Comparison of ENCODE assay signal across 9 cellular contexts in the genomic region with DNA sequence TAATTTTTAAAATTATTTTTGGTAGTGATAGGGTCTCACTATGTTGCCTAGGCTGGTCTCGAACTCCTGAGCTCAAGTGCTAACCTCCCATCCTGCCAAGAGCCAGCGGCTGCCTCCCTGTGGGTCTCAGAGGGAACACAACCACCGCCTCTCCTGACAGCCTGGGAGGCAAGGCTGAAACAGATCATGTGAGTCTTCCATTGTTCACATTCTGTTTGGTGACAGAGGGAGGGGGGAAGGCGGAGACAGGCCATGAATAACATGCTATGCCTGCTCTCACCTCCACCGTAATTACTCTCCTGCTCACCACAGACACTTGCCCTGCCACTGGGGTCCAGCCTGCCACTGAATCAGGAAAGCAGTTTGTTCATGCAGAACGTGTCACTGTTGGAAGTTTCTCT.
A peak's percentile ranks its signal among the peaks of the same experiment; 100 is the strongest.
DNase-seq lines count a peak whose midpoint lies in the region; ATAC-seq and TF ChIP-seq lines count a peak whose summit lies in the region.
"Had no signal": no experiment of that assay in that cellular context is flagged by ENCODE, and none has a peak within 500 bp of the region (broad histone marks: within the 10 kb centered on the region; RNA-seq: fewer than 3 reads in every experiment).

No MANE protein-coding gene starts in this region.

- H3K4me1 Mint-ChIP-seq in stimulated activated memory B cell treated with anti-CD40 and anti-IgM and Interleukin-4, amounts not matched to agents 10 μg/mL and 1 μg/mL and 100 μg/mL, for 72 hours, result peaks cover 9% of the 10 kb centered on the region

- H3K4me3 ChIP-seq in BLaER1 treated with 17β-estradiol and CSF1 and Interleukin-3, amounts not matched to agents 10 nM and 100 nM, result no peak overlapping the region

- H3K36me3 Mint-ChIP-seq in stimulated activated memory B cell treated with anti-CD40 and anti-IgM and Interleukin-4, amounts not matched to agents 10 μg/mL and 1 μg/mL and 100 μg/mL, for 72 hours, result no peaks in the 10 kb centered on the region

- ATAC-seq in GM21447 (IDR thresholded peaks at IDR 0.05; ENCODE audit: unreplicated experiment) (no peak), GM18505 (IDR thresholded peaks at IDR 0.05; ENCODE audit: unreplicated experiment) (no peak)
- no peak for ATAC-seq in stimulated activated memory B cell treated with anti-CD40 and anti-IgM and Interleukin-4, amounts not matched to agents 10 μg/mL and 1 μg/mL and 100 μg/mL, for 72 hours
- ATAC-seq: T-helper 17 cell had no signal

- no peak overlapping the region for H3K4me3 Mint-ChIP-seq in stimulated activated memory B cell treated with anti-CD40 and anti-IgM and Interleukin-4, amounts not matched to agents 10 μg/mL and 1 μg/mL and 100 μg/mL, for 72 hours
- H3K4me3 Mint-ChIP-seq: T-helper 17 cell had no signal

- DNase-seq in NCI-H1436 treated with DMSO at 0.1 percent for 48 hours (lab: John Stamatoyannopoulos, UW), result peak; percentile 63
- DNase-seq in caudate nucleus (lab: John Stamatoyannopoulos, UW), result peak in 39 of 61 donors; percentile 3 to 74 (median 28)
- peak; percentile 93 for DNase-seq in kidney tubule cell (ENCODE audit: low spot score)
- DNase-seq in ureter (ENCODE audit: low spot score), result no peak
- DNase-seq: T-helper 17 cell had no signal

- peak overlapping the region in 6 of 11 experiments; percentile 26 to 46 (median 36); a peak in 12 of 22 replicates for H3K4me2 ChIP-seq in BLaER1 treated with 17β-estradiol and CSF1 and Interleukin-3, amounts not matched to agents 10 nM and 100 nM

- peaks cover 12% of the 10 kb centered on the region for H3K9me3 Mint-ChIP-seq in stimulated activated memory B cell treated with anti-CD40 and anti-IgM and Interleukin-4, amounts not matched to agents 10 μg/mL and 1 μg/mL and 100 μg/mL, for 72 hours

- no peak overlapping the region for H3K27ac Mint-ChIP-seq in stimulated activated memory B cell treated with anti-CD40 and anti-IgM and Interleukin-4, amounts not matched to agents 10 μg/mL and 1 μg/mL and 100 μg/mL, for 72 hours
- H3K27ac Mint-ChIP-seq: T-helper 17 cell had no signal

- peaks cover 34% of the 10 kb centered on the region for H3K27me3 Mint-ChIP-seq in stimulated activated memory B cell treated with anti-CD40 and anti-IgM and Interleukin-4, amounts not matched to agents 10 μg/mL and 1 μg/mL and 100 μg/mL, for 72 hours

- peaks cover 13 to 58% (median 51%) of the 10 kb centered on the region in 10 experiments; a peak in 19 of 20 replicates for H3K4me1 ChIP-seq in BLaER1 treated with 17β-estradiol and CSF1 and Interleukin-3, amounts not matched to agents 10 nM and 100 nM

- H3K9ac ChIP-seq in BLaER1 treated with 17β-estradiol and CSF1 and Interleukin-3, amounts not matched to agents 10 nM and 100 nM, result no peak overlapping the region

- no peak for TF ChIP-seq POLR2A in GM18505 (IDR thresholded peaks at IDR 0.05; ENCODE audit: borderline replicate concordance, extremely low read depth, insufficient read depth, insufficient read length)

- H3K27ac ChIP-seq in BLaER1 treated with 17β-estradiol and CSF1 and Interleukin-3, amounts not matched to agents 10 nM and 100 nM, result no peak overlapping the region
- no peak overlapping the region for H3K27ac ChIP-seq in caudate nucleus (ENCODE audit: low read depth, low read length)

- H4K20me1 ChIP-seq in BLaER1 treated with 17β-estradiol and CSF1 and Interleukin-3, amounts not matched to agents 10 nM and 100 nM, result no peaks in the 10 kb centered on the region

- H3K36me3 ChIP-seq in BLaER1 treated with 17β-estradiol and CSF1 and Interleukin-3, amounts not matched to agents 10 nM and 100 nM, result no peaks in the 10 kb centered on the region

- H3K9me3 ChIP-seq in BLaER1 treated with 17β-estradiol and CSF1 and Interleukin-3, amounts not matched to agents 10 nM and 100 nM (replicated peaks in 1 of 11), result peaks cover 16 to 34% (median 27%) of the 10 kb centered on the region in 11 experiments; a peak in 20 of 22 replicates

- H3K27me3 ChIP-seq in BLaER1 treated with 17β-estradiol and CSF1 and Interleukin-3, amounts not matched to agents 10 nM and 100 nM, result no peaks in the 10 kb centered on the region
